19 cellular contexts compared by ENCODE assay signal in genomic region chr22:20128619-20128901, GRCh38. TPM values are rescaled to one million over a fixed set of nuclear protein-coding genes. Genes with fewer than 3 reads are reported as not detected.
DNase-seq lines count a peak whose midpoint lies in the region; ATAC-seq and TF ChIP-seq lines count a peak whose summit lies in the region.
"Had no signal": no experiment of that assay in that cellular context is flagged by ENCODE, and none has a peak within 500 bp of the region (broad histone marks: within the 10 kb centered on the region; RNA-seq: fewer than 3 reads in every experiment).

No MANE protein-coding gene starts in this region.

- H3K9me3 Mint-ChIP-seq in activated CD8-positive, alpha-beta T cell treated with anti-CD3 and anti-CD28 coated beads for 36 hours: no peaks in the 10 kb centered on the region
- H3K9me3 Mint-ChIP-seq in activated CD8-positive, alpha-beta T cell treated with anti-CD3 and anti-CD28 coated beads, Interleukin-2, amount 10 ng/mL, durations not matched to agents 7 days and 5 days (ENCODE audit: insufficient read depth): no peaks in the 10 kb centered on the region
- no peaks in the 10 kb centered on the region for H3K9me3 Mint-ChIP-seq in activated T-helper 1 cell treated with anti-CD3 and anti-CD28 coated beads, Interleukin-12 subunit alpha, Interleukin-12 subunit beta, Interleukin-2, Interleukin-4 antibody, amounts not matched to agents 30 ng/mL and 10 ng/mL and 1 ng/mL, durations not matched to agents 14 hours and 24 hours and 36 hours
- no peaks in the 10 kb centered on the region for H3K9me3 Mint-ChIP-seq in nephron progenitor cell
- H3K9me3 Mint-ChIP-seq: activated B cell treated with CpG ODN at 0.5 μM for 24 hours; naive thymus-derived CD8-positive, alpha-beta T cell had no signal

- H3K9me3 ChIP-seq in HEK293 (ENCODE audit: control insufficient read depth, insufficient read depth, low read depth, low read length): no peaks in the 10 kb centered on the region
- H3K9me3 ChIP-seq: A549, body of pancreas, Peyer's patch had no signal

- peaks cover 1 to 49% of the 10 kb centered on the region in 2 experiments; a peak in 2 of 3 replicates for H3K36me3 ChIP-seq in HEK293 (ENCODE audit: control insufficient read depth in 2 of 2, insufficient read depth in 1 of 2, low read length in 2 of 2)

- no peak overlapping the region for H3K4me3 Mint-ChIP-seq in activated CD8-positive, alpha-beta T cell treated with anti-CD3 and anti-CD28 coated beads for 36 hours
- no peak overlapping the region for H3K4me3 Mint-ChIP-seq in activated CD8-positive, alpha-beta T cell treated with anti-CD3 and anti-CD28 coated beads, Interleukin-2, amount 10 ng/mL, durations not matched to agents 7 days and 5 days
- H3K4me3 Mint-ChIP-seq in activated T-helper 1 cell treated with anti-CD3 and anti-CD28 coated beads, Interleukin-12 subunit alpha, Interleukin-12 subunit beta, Interleukin-2, Interleukin-4 antibody, amounts not matched to agents 30 ng/mL and 10 ng/mL and 1 ng/mL, durations not matched to agents 14 hours and 24 hours and 36 hours: no peak overlapping the region
- H3K4me3 Mint-ChIP-seq in nephron progenitor cell: no peak overlapping the region
- H3K4me3 Mint-ChIP-seq: activated B cell treated with CpG ODN at 0.5 μM for 24 hours had no signal

- intact Hi-C loops in activated CD8-positive, alpha-beta T cell treated with anti-CD3 and anti-CD28 coated beads for 36 hours (cut with micrococcal nuclease): loop anchor here (5.0 kb wide), 1 partner anchor 156 kb away; no protein-coding TSS in a partner anchor
- intact Hi-C loops in activated T-helper 1 cell treated with anti-CD3 and anti-CD28 coated beads, Interleukin-12 subunit alpha, Interleukin-12 subunit beta, Interleukin-2, Interleukin-4 antibody, amounts not matched to agents 30 ng/mL and 10 ng/mL and 1 ng/mL, durations not matched to agents 14 hours and 24 hours and 36 hours (cut with micrococcal nuclease): no loop called here

- H3K27ac Mint-ChIP-seq in activated CD8-positive, alpha-beta T cell treated with anti-CD3 and anti-CD28 coated beads for 36 hours: peak overlapping the region; percentile 69
- H3K27ac Mint-ChIP-seq in activated CD8-positive, alpha-beta T cell treated with anti-CD3 and anti-CD28 coated beads, Interleukin-2, amount 10 ng/mL, durations not matched to agents 7 days and 5 days: no peak overlapping the region
- peak overlapping the region; percentile 52 for H3K27ac Mint-ChIP-seq in activated T-helper 1 cell treated with anti-CD3 and anti-CD28 coated beads, Interleukin-12 subunit alpha, Interleukin-12 subunit beta, Interleukin-2, Interleukin-4 antibody, amounts not matched to agents 30 ng/mL and 10 ng/mL and 1 ng/mL, durations not matched to agents 14 hours and 24 hours and 36 hours
- peak overlapping the region; percentile 93 for H3K27ac Mint-ChIP-seq in nephron progenitor cell

- no peaks in the 10 kb centered on the region for H3K27me3 Mint-ChIP-seq in activated CD8-positive, alpha-beta T cell treated with anti-CD3 and anti-CD28 coated beads for 36 hours
- no peaks in the 10 kb centered on the region for H3K27me3 Mint-ChIP-seq in activated CD8-positive, alpha-beta T cell treated with anti-CD3 and anti-CD28 coated beads, Interleukin-2, amount 10 ng/mL, durations not matched to agents 7 days and 5 days (ENCODE audit: low read depth)
- no peaks in the 10 kb centered on the region for H3K27me3 Mint-ChIP-seq in activated T-helper 1 cell treated with anti-CD3 and anti-CD28 coated beads, Interleukin-12 subunit alpha, Interleukin-12 subunit beta, Interleukin-2, Interleukin-4 antibody, amounts not matched to agents 30 ng/mL and 10 ng/mL and 1 ng/mL, durations not matched to agents 14 hours and 24 hours and 36 hours (ENCODE audit: insufficient read depth)
- peaks cover 5% of the 10 kb centered on the region for H3K27me3 Mint-ChIP-seq in nephron progenitor cell (ENCODE audit: low read depth, poor library complexity)
- H3K27me3 Mint-ChIP-seq: activated B cell treated with CpG ODN at 0.5 μM for 24 hours; naive thymus-derived CD8-positive, alpha-beta T cell had no signal

- no peak overlapping the region for H3K4me3 ChIP-seq in HEK293 (ENCODE audit: low read depth, low read length)
- H3K4me3 ChIP-seq: A549, body of pancreas, Peyer's patch had no signal

- H3K36me3 Mint-ChIP-seq in activated CD8-positive, alpha-beta T cell treated with anti-CD3 and anti-CD28 coated beads for 36 hours (ENCODE audit: low read depth): peaks cover 34% of the 10 kb centered on the region
- peaks cover 34% of the 10 kb centered on the region for H3K36me3 Mint-ChIP-seq in activated CD8-positive, alpha-beta T cell treated with anti-CD3 and anti-CD28 coated beads, Interleukin-2, amount 10 ng/mL, durations not matched to agents 7 days and 5 days (ENCODE audit: low read depth)
- H3K36me3 Mint-ChIP-seq in activated T-helper 1 cell treated with anti-CD3 and anti-CD28 coated beads, Interleukin-12 subunit alpha, Interleukin-12 subunit beta, Interleukin-2, Interleukin-4 antibody, amounts not matched to agents 30 ng/mL and 10 ng/mL and 1 ng/mL, durations not matched to agents 14 hours and 24 hours and 36 hours (ENCODE audit: low read depth): peaks cover 23% of the 10 kb centered on the region
- H3K36me3 Mint-ChIP-seq in nephron progenitor cell (ENCODE audit: low read depth): peaks cover 29% of the 10 kb centered on the region

- no peak overlapping the region for H3K27ac ChIP-seq in HEK293 (ENCODE audit: extremely low read depth, low read depth, low read length)
- H3K27ac ChIP-seq: A549, body of pancreas, epithelial cell of prostate, HL-60, Peyer's patch had no signal

- no peak for ATAC-seq in activated CD8-positive, alpha-beta T cell treated with anti-CD3 and anti-CD28 coated beads for 36 hours
- no peak for ATAC-seq in activated CD8-positive, alpha-beta T cell treated with anti-CD3 and anti-CD28 coated beads, Interleukin-2, amount 10 ng/mL, durations not matched to agents 7 days and 5 days
- ATAC-seq: body of pancreas had no signal

- TF ChIP-seq CTCF in activated CD8-positive, alpha-beta T cell treated with anti-CD3 and anti-CD28 coated beads for 36 hours (IDR thresholded peaks at IDR 0.05): no peak
- TF ChIP-seq CTCF in HEK293 (tag by site-specific recombination; IDR thresholded peaks at IDR 0.05) (no peak), nephron progenitor cell (IDR thresholded peaks at IDR 0.05) (no peak), GM10248 (IDR thresholded peaks at IDR 0.05; ENCODE audit: control extremely low read depth, extremely low read depth, low read depth, missing control alignments) (no peak)

- POLR2A ChIA-PET in activated CD8-positive, alpha-beta T cell treated with anti-CD3 and anti-CD28 coated beads for 36 hours (lab: Charles Lee): interaction anchor here (1.1 to 8.4 kb wide), 7 partner anchors 11 to 163 kb away, joined by 3 to 111 read pairs (median 4); partner anchors contain the start of genes RANBP1 and TRMT2A
- POLR2A ChIA-PET in activated CD8-positive, alpha-beta T cell treated with anti-CD3 and anti-CD28 coated beads, Interleukin-2, amount 10 ng/mL, durations not matched to agents 7 days and 5 days (lab: Charles Lee): interaction anchor here (1.0 kb wide), 1 partner anchor 11 kb away, joined by 5 read pairs; the partner anchor contains the start of gene TRMT2A
- POLR2A ChIA-PET in HEK293 (lab: Yijun Ruan, JAX) (interaction anchor here (0.7 to 4.9 kb wide), 2 partner anchors 10 to 18 kb away, joined by 5 to 62 read pairs; partner anchors contain the start of genes RANBP1 and TRMT2A), GM10248 (lab: Yijun Ruan, JAX) (no interaction called here)

- peaks cover 3% of the 10 kb centered on the region; the same call in 1 of the 2 replicates for H3K4me1 ChIP-seq in HEK293 (ENCODE audit: control insufficient read depth, insufficient read depth, low read length)

- CTCF ChIA-PET in activated CD8-positive, alpha-beta T cell treated with anti-CD3 and anti-CD28 coated beads for 36 hours (lab: Charles Lee): interaction anchor here (1.1 to 2.0 kb wide), 7 partner anchors 9 to 158 kb away, joined by 3 to 11 read pairs (median 5); no protein-coding TSS in a partner anchor
- CTCF ChIA-PET in activated CD8-positive, alpha-beta T cell treated with anti-CD3 and anti-CD28 coated beads, Interleukin-2, amount 10 ng/mL, durations not matched to agents 7 days and 5 days (lab: Charles Lee): interaction anchor here (1.1 to 3.6 kb wide), 7 partner anchors 10 to 159 kb away, joined by 4 to 28 read pairs (median 8); partner anchors contain the start of genes RANBP1 and TRMT2A
- CTCF ChIA-PET in HEK293 (lab: Yijun Ruan, JAX): interaction anchor here (0.5 to 1.8 kb wide), 3 partner anchors 9 to 20 kb away, joined by 3 to 7 read pairs (median 3); no protein-coding TSS in a partner anchor
- CTCF ChIA-PET in GM10248 (lab: Yijun Ruan, JAX): interaction anchor here (1.2 to 2.8 kb wide), 7 partner anchors 8 to 160 kb away, joined by 3 to 19 read pairs (median 5); partner anchors contain the start of gene TRMT2A

- H3K4me1 Mint-ChIP-seq in activated CD8-positive, alpha-beta T cell treated with anti-CD3 and anti-CD28 coated beads for 36 hours (ENCODE audit: low read depth): peaks cover 35% of the 10 kb centered on the region
- peaks cover 24% of the 10 kb centered on the region for H3K4me1 Mint-ChIP-seq in activated CD8-positive, alpha-beta T cell treated with anti-CD3 and anti-CD28 coated beads, Interleukin-2, amount 10 ng/mL, durations not matched to agents 7 days and 5 days (ENCODE audit: low read depth)
- H3K4me1 Mint-ChIP-seq in activated T-helper 1 cell treated with anti-CD3 and anti-CD28 coated beads, Interleukin-12 subunit alpha, Interleukin-12 subunit beta, Interleukin-2, Interleukin-4 antibody, amounts not matched to agents 30 ng/mL and 10 ng/mL and 1 ng/mL, durations not matched to agents 14 hours and 24 hours and 36 hours (ENCODE audit: low read depth): peaks cover 10% of the 10 kb centered on the region
- peaks cover 8% of the 10 kb centered on the region for H3K4me1 Mint-ChIP-seq in nephron progenitor cell

- DNase-seq in activated CD8-positive, alpha-beta T cell treated with anti-CD3 and anti-CD28 coated beads for 36 hours: no peak
- no peak for DNase-seq in activated CD8-positive, alpha-beta T cell treated with anti-CD3 and anti-CD28 coated beads, Interleukin-2, amount 10 ng/mL, durations not matched to agents 7 days and 5 days
- no peak for DNase-seq in activated T-helper 1 cell treated with anti-CD3 and anti-CD28 coated beads, Interleukin-12 subunit alpha, Interleukin-12 subunit beta, Interleukin-2, Interleukin-4 antibody, amounts not matched to agents 30 ng/mL and 10 ng/mL and 1 ng/mL, durations not matched to agents 14 hours and 24 hours and 36 hours (ENCODE audit: low spot score)
- DNase-seq in nephron progenitor cell (no peak), GM10248 (ENCODE audit: extremely low spot score) (no peak), DMS53 treated with DMSO at 0.1 percent for 48 hours (lab: John Stamatoyannopoulos, UW; ENCODE audit: unreplicated experiment) (no peak), kidney tubule cell (ENCODE audit: low spot score) (no peak)
- DNase-seq: activated B cell treated with CpG ODN at 0.5 μM for 24 hours, cortex of kidney, NCI-H1048, NCI-H2029 had no signal

RNA-seq across cellular contexts. Expression of gene ZDHHC8, which starts 3.0 kb away (rescaled TPM):
- total RNA-seq in activated CD8-positive, alpha-beta T cell treated with anti-CD3 and anti-CD28 coated beads for 36 hours: 10 to 100 TPM; 44.5 to 44.8 TPM
- 10 to 100 TPM; 60.5 to 65.5 TPM for total RNA-seq in activated CD8-positive, alpha-beta T cell treated with anti-CD3 and anti-CD28 coated beads, Interleukin-2, amount 10 ng/mL, durations not matched to agents 7 days and 5 days
- total RNA-seq in activated T-helper 1 cell treated with anti-CD3 and anti-CD28 coated beads, Interleukin-12 subunit alpha, Interleukin-12 subunit beta, Interleukin-2, Interleukin-4 antibody, amounts not matched to agents 30 ng/mL and 10 ng/mL and 1 ng/mL, durations not matched to agents 14 hours and 24 hours and 36 hours: 83.9 and 92.3 TPM in 2 replicates

RNA-seq across cellular contexts. Expression of gene TRMT2A, which starts 11.5 kb away (rescaled TPM):
- total RNA-seq in activated CD8-positive, alpha-beta T cell treated with anti-CD3 and anti-CD28 coated beads for 36 hours: 100 to 1,000 TPM; 101 to 105 TPM
- 100 to 1,000 TPM in 1 of 2 experiments, 10 to 100 TPM in 1; 92.1 to 102 TPM for total RNA-seq in activated CD8-positive, alpha-beta T cell treated with anti-CD3 and anti-CD28 coated beads, Interleukin-2, amount 10 ng/mL, durations not matched to agents 7 days and 5 days
- 142 and 161 TPM in 2 replicates for total RNA-seq in activated T-helper 1 cell treated with anti-CD3 and anti-CD28 coated beads, Interleukin-12 subunit alpha, Interleukin-12 subunit beta, Interleukin-2, Interleukin-4 antibody, amounts not matched to agents 30 ng/mL and 10 ng/mL and 1 ng/mL, durations not matched to agents 14 hours and 24 hours and 36 hours

RNA-seq across cellular contexts. Expression of gene RANBP1, which starts 12.7 kb away (rescaled TPM):
- 100 to 1,000 TPM; 411 to 412 TPM for total RNA-seq in activated CD8-positive, alpha-beta T cell treated with anti-CD3 and anti-CD28 coated beads for 36 hours
- total RNA-seq in activated CD8-positive, alpha-beta T cell treated with anti-CD3 and anti-CD28 coated beads, Interleukin-2, amount 10 ng/mL, durations not matched to agents 7 days and 5 days: 100 to 1,000 TPM; 320 to 332 TPM
- 509 and 524 TPM in 2 replicates for total RNA-seq in activated T-helper 1 cell treated with anti-CD3 and anti-CD28 coated beads, Interleukin-12 subunit alpha, Interleukin-12 subunit beta, Interleukin-2, Interleukin-4 antibody, amounts not matched to agents 30 ng/mL and 10 ng/mL and 1 ng/mL, durations not matched to agents 14 hours and 24 hours and 36 hours

RNA-seq across cellular contexts. Expression of gene CCDC188, which starts 22.3 kb away (rescaled TPM):
- not detected for total RNA-seq in activated CD8-positive, alpha-beta T cell treated with anti-CD3 and anti-CD28 coated beads for 36 hours
- total RNA-seq in activated CD8-positive, alpha-beta T cell treated with anti-CD3 and anti-CD28 coated beads, Interleukin-2, amount 10 ng/mL, durations not matched to agents 7 days and 5 days: not detected
- 0.26 TPM in 1 of 2 replicates, not detected in the other for total RNA-seq in activated T-helper 1 cell treated with anti-CD3 and anti-CD28 coated beads, Interleukin-12 subunit alpha, Interleukin-12 subunit beta, Interleukin-2, Interleukin-4 antibody, amounts not matched to agents 30 ng/mL and 10 ng/mL and 1 ng/mL, durations not matched to agents 14 hours and 24 hours and 36 hours
- total RNA-seq: activated B cell treated with CpG ODN at 0.5 μM for 24 hours; body of pancreas; naive thymus-derived CD8-positive, alpha-beta T cell; SK-MEL-5 had no signal

RNA-seq across cellular contexts. Expression of gene DGCR8, which starts 48.5 kb away (rescaled TPM):
- total RNA-seq in activated CD8-positive, alpha-beta T cell treated with anti-CD3 and anti-CD28 coated beads for 36 hours: 10 to 100 TPM; 35.0 to 38.8 TPM
- 10 to 100 TPM; 52.3 to 55.2 TPM for total RNA-seq in activated CD8-positive, alpha-beta T cell treated with anti-CD3 and anti-CD28 coated beads, Interleukin-2, amount 10 ng/mL, durations not matched to agents 7 days and 5 days
- 79.3 and 81.0 TPM in 2 replicates for total RNA-seq in activated T-helper 1 cell treated with anti-CD3 and anti-CD28 coated beads, Interleukin-12 subunit alpha, Interleukin-12 subunit beta, Interleukin-2, Interleukin-4 antibody, amounts not matched to agents 30 ng/mL and 10 ng/mL and 1 ng/mL, durations not matched to agents 14 hours and 24 hours and 36 hours
